Comparison of ENCODE assay signal across 13 cellular contexts in genomic region chr12:32681272-32681671, GRCh38. TPM values are rescaled to one million over a fixed set of nuclear protein-coding genes. Genes with fewer than 3 reads are reported as not detected.
DNase-seq lines count a peak whose midpoint lies in the region; ATAC-seq, FAIRE-seq and TF ChIP-seq lines count a peak whose summit lies in the region.
"Had no signal": no experiment of that assay in that cellular context is flagged by ENCODE, and none has a peak within 500 bp of the region (broad histone marks: within the 10 kb centered on the region; RNA-seq: fewer than 3 reads in every experiment).

No MANE protein-coding gene starts in this region.

- POLR2A ChIA-PET in HepG2 (lab: Yijun Ruan, JAX): interaction anchor here (1.8 kb wide), 1 partner anchor 74 kb away, joined by 4 read pairs; the partner anchor contains the start of gene YARS2

- TF ChIP-seq CTCF in HepG2 (CRISPR knock-in tag; IDR thresholded peaks at IDR 0.05) (no peak), right lobe of liver (IDR thresholded peaks at IDR 0.05) (no peak), OCI-LY1 (IDR thresholded peaks at IDR 0.05; ENCODE audit: low read length) (no peak), gastroesophageal sphincter (IDR thresholded peaks at IDR 0.05) (no peak), vagina (IDR thresholded peaks at IDR 0.05) (no peak)

- H3K9me3 ChIP-seq in HepG2 (ENCODE audit: low read length): no peaks in the 10 kb centered on the region
- H3K9me3 ChIP-seq in right lobe of liver: no peaks in the 10 kb centered on the region
- no peaks in the 10 kb centered on the region for H3K9me3 ChIP-seq in OCI-LY1 (ENCODE audit: low read length)
- no peaks in the 10 kb centered on the region for H3K9me3 ChIP-seq in gastroesophageal sphincter
- H3K9me3 ChIP-seq in vagina: no peaks in the 10 kb centered on the region

- no peak for FAIRE-seq in HepG2 (lab: Jason Lieb, UNC)
- FAIRE-seq: RCC 7860 had no signal

- TF ChIP-seq RAD21 in HepG2 (CRISPR knock-in tag; IDR thresholded peaks at IDR 0.05): no peak

- H3K27ac ChIP-seq in HepG2 (ENCODE audit: extremely low read length, insufficient read depth, low read length) (no peak overlapping the region), right lobe of liver (no peak overlapping the region), OCI-LY1 (ENCODE audit: low read depth, low read length, poor library complexity, severe bottlenecking) (peak overlapping the region; percentile 53), gastroesophageal sphincter (peak overlapping the region in 3 of 4 donors; percentile 94 to 97 (median 97)), vagina (peak overlapping the region; percentile 87)

- BruUV-seq in HepG2 (replicated peaks; lab: Mats Ljungman, UMichigan): no TSS peak

- TF ChIP-seq EP300 in HepG2 (IDR thresholded peaks at IDR 0.05; ENCODE audit: low read depth in 2 of 2, low read length in 2 of 2) (no peak), HepG2 (CRISPR knock-in tag; IDR thresholded peaks at IDR 0.05; ENCODE audit: borderline replicate concordance) (no peak), gastroesophageal sphincter (IDR thresholded peaks at IDR 0.05) (no peak)

- H3F3A ChIP-seq in OCI-LY1 (ENCODE audit: insufficient read depth, low read length): no peaks in the 10 kb centered on the region

- WGBS in HepG2 (ENCODE audit: low lambda C conversion rate): 93% methylated on average over 11 of the region's 11 CpGs
- WGBS in right lobe of liver (ENCODE audit: insufficient coverage, low coverage, low lambda C conversion rate, missing lambda C conversion rate): 76% methylated on average over 7 of the region's 11 CpGs
- 66 to 84% methylated on average over 8 to 9 of the region's 11 CpGs for WGBS in gastroesophageal sphincter (ENCODE audit: low coverage in 1 of 2), 2 donors

- H3K36me3 ChIP-seq in HepG2 (replicated peaks in 1 of 2; ENCODE audit: control insufficient read depth in 1 of 2, insufficient read depth in 2 of 2, low read length in 2 of 2): peaks cover 0 to 7% of the 10 kb centered on the region in 2 experiments; a peak in 1 of 5 replicates
- no peaks in the 10 kb centered on the region for H3K36me3 ChIP-seq in right lobe of liver
- H3K36me3 ChIP-seq in OCI-LY1 (ENCODE audit: insufficient read depth, low read length): peaks cover 17% of the 10 kb centered on the region
- no peaks in the 10 kb centered on the region for H3K36me3 ChIP-seq in gastroesophageal sphincter
- no peaks in the 10 kb centered on the region for H3K36me3 ChIP-seq in vagina

- in situ Hi-C loops in HepG2 (cut with HindIII; ENCODE audit: extremely low pct_ligation_motif_present, low pct_unique_long_range_greater_than_20kb): no loop called here

- intact Hi-C loops in HepG2 (cut with micrococcal nuclease; ENCODE audit: unreplicated experiment): no loop called here
- intact Hi-C loops in right lobe of liver (cut with DNase I): no loop called here
- intact Hi-C loops in vagina (cut with DNase I): no loop called here

- H3K79me2 ChIP-seq in HepG2 (ENCODE audit: insufficient read depth, low read length): peaks cover 57% of the 10 kb centered on the region
- peaks cover 58% of the 10 kb centered on the region for H3K79me2 ChIP-seq in OCI-LY1 (ENCODE audit: insufficient read depth, low read length)

- H3K4me3 ChIP-seq in HepG2 (replicated peaks in 1 of 3; ENCODE audit: insufficient read depth in 1 of 3, low read depth in 2 of 3, low read length in 3 of 3) (peak overlapping the region in 1 of 3 experiments; percentile 84; a peak in 4 of 6 replicates), right lobe of liver (no peak overlapping the region), OCI-LY1 (ENCODE audit: low read depth, low read length, poor library complexity, severe bottlenecking) (peak overlapping the region; percentile 79), gastroesophageal sphincter (no peak overlapping the region), vagina (no peak overlapping the region)
- H3K4me3 ChIP-seq: skin epidermis had no signal

- H3K4me2 ChIP-seq in HepG2 (ENCODE audit: low read depth, low read length) (peak overlapping the region; percentile 76), OCI-LY1 (ENCODE audit: low read length) (peak overlapping the region; percentile 98)

- ATAC-seq in HepG2 (no peak), right lobe of liver (no peak), gastroesophageal sphincter (no peak), GM21381 (IDR thresholded peaks at IDR 0.05; ENCODE audit: unreplicated experiment) (no peak), HG02981 (IDR thresholded peaks at IDR 0.05; ENCODE audit: unreplicated experiment) (no peak)

- CTCF ChIA-PET in HepG2 (lab: Yijun Ruan, JAX; ENCODE audit: low intra/inter-chr PET ratio, low total read pairs): no interaction called here

- H2AFZ ChIP-seq in HepG2 (ENCODE audit: low read length) (no peak overlapping the region), OCI-LY1 (ENCODE audit: low read length) (no peak overlapping the region)

- no peak for TF ChIP-seq POLR2A in HepG2 (IDR thresholded peaks at IDR 0.05; ENCODE audit: insufficient read depth in 1 of 2, low read depth in 2 of 2, low read length in 2 of 2)
- no peak for TF ChIP-seq POLR2A in right lobe of liver (IDR thresholded peaks at IDR 0.05)
- no peak for TF ChIP-seq POLR2A in gastroesophageal sphincter (IDR thresholded peaks at IDR 0.05)
- no peak for TF ChIP-seq POLR2A in vagina (IDR thresholded peaks at IDR 0.05)

- H3K27me3 ChIP-seq in HepG2 (ENCODE audit: control insufficient read depth in 1 of 2, insufficient read depth in 2 of 2, low read length in 2 of 2) (no peaks in the 10 kb centered on the region; a peak in 1 of 5 replicates), right lobe of liver (no peaks in the 10 kb centered on the region), OCI-LY1 (ENCODE audit: insufficient read depth, low read length) (no peaks in the 10 kb centered on the region), gastroesophageal sphincter (no peaks in the 10 kb centered on the region), vagina (no peaks in the 10 kb centered on the region)

- no peaks in the 10 kb centered on the region for H3K9me2 ChIP-seq in OCI-LY1 (ENCODE audit: low read depth, low read length)

- H3K4me1 ChIP-seq in HepG2 (ENCODE audit: insufficient read depth, low read length): peaks cover 45% of the 10 kb centered on the region
- peaks cover 0 to 19% (median 6%) of the 10 kb centered on the region in 4 donors for H3K4me1 ChIP-seq in right lobe of liver
- peaks cover 24% of the 10 kb centered on the region for H3K4me1 ChIP-seq in OCI-LY1 (ENCODE audit: insufficient read depth, low read length, severe bottlenecking)
- peaks cover 0 to 41% (median 0%) of the 10 kb centered on the region in 3 donors for H3K4me1 ChIP-seq in gastroesophageal sphincter
- H3K4me1 ChIP-seq in vagina: peaks cover 14% of the 10 kb centered on the region

- DNase-seq in HepG2 (ENCODE audit: low spot score) (no peak), right lobe of liver (no peak), vagina (ENCODE audit: extremely low spot score in 2 of 2) (no peak)
- DNase-seq in central memory CD4-positive, alpha-beta T cell: no peak
- DNase-seq: activated CD4-positive, CD25-positive, alpha-beta regulatory T cell; activated naive CD4-positive, alpha-beta T cell treated with anti-CD3 and anti-CD28 coated beads, Interleukin-2, amount 50 U/mL, for 16 hours; NCI-H2081 had no signal

- H4K20me1 ChIP-seq in HepG2 (ENCODE audit: insufficient read depth, low read length) (no peaks in the 10 kb centered on the region), OCI-LY1 (ENCODE audit: insufficient read depth, low read length) (no peaks in the 10 kb centered on the region)

- H3K9ac ChIP-seq in HepG2 (ENCODE audit: insufficient read depth, low read depth, low read length) (no peak overlapping the region), OCI-LY1 (ENCODE audit: low read length) (peak overlapping the region; percentile 80)

TF ChIP-seq in HepG2, 621 proteins besides CTCF, POLR2A, EP300 and RAD21 (continues in another document):
- TF ChIP-seq IKZF5 (CRISPR knock-in tag; IDR thresholded peaks at IDR 0.05) (no peak), NRL (CRISPR knock-in tag; IDR thresholded peaks at IDR 0.05; ENCODE audit: borderline replicate concordance) (no peak), KDM6A (CRISPR knock-in tag; IDR thresholded peaks at IDR 0.05; ENCODE audit: low read depth) (no peak)

RNA-seq across cellular contexts. Expression of gene DNM1L, which starts 2.2 kb away (rescaled TPM):
- 65.8 and 81.5 TPM in 2 replicates for total RNA-seq in HepG2 (2016; rRNA removed; fragmentation: Illumina TruSeq; extraction: Trizol)
- 16.4 and 16.7 TPM in 2 replicates for total RNA-seq in HepG2 (2016; cell fraction: cytosol; rRNA removed; fragmentation: Illumina TruSeq; extraction: Trizol; ENCODE audit: low read depth)
- total RNA-seq in HepG2 (2016; cell fraction: insoluble cytoplasmic fraction; rRNA removed; fragmentation: Illumina TruSeq; extraction: Trizol): 66.9 and 77.1 TPM in 2 replicates
- total RNA-seq in HepG2 (2016; cell fraction: membrane; rRNA removed; fragmentation: Illumina TruSeq; extraction: Trizol): 33.0 and 34.1 TPM in 2 replicates
- 93.6 and 102 TPM in 2 replicates for total RNA-seq in HepG2 (2016; cell fraction: nucleus; rRNA removed; fragmentation: Illumina TruSeq; extraction: Trizol)
- 27.6 and 35.9 TPM in 2 replicates for polyA plus RNA-seq in HepG2 (2011; rRNA removed)
- polyA plus RNA-seq in HepG2 (2011; cell fraction: cytosol; rRNA removed): 17.1 and 19.6 TPM in 2 replicates
- 45.6 and 50.3 TPM in 2 replicates for polyA plus RNA-seq in HepG2 (2011; cell fraction: nucleus; rRNA removed)
- 31.7 and 34.0 TPM in 2 replicates for polyA plus RNA-seq in HepG2 (2012)
- polyA plus RNA-seq in HepG2 (2016; cell fraction: cytosol; fragmentation: Illumina TruSeq; extraction: Trizol; ENCODE audit: low read depth): 7.5 and 7.7 TPM in 2 replicates
- 55.5 and 58.0 TPM in 2 replicates for polyA plus RNA-seq in HepG2 (2016; cell fraction: insoluble cytoplasmic fraction; fragmentation: Illumina TruSeq; extraction: Trizol; ENCODE audit: low read depth)
- polyA plus RNA-seq in HepG2 (2016; cell fraction: membrane; fragmentation: Illumina TruSeq; extraction: Trizol; ENCODE audit: low read depth): 14.1 and 16.7 TPM in 2 replicates
- polyA plus RNA-seq in HepG2 (2016; cell fraction: nucleus; fragmentation: Illumina TruSeq; extraction: Trizol; ENCODE audit: insufficient read depth, low read depth): 101 and 106 TPM in 2 replicates
- 27.7 and 48.7 TPM in 2 replicates for polyA minus RNA-seq in HepG2 (2011; rRNA and poly(A)+ RNA removed; ENCODE audit: low replicate concordance)
- polyA minus RNA-seq in HepG2 (2011; cell fraction: cytosol; rRNA and poly(A)+ RNA removed): 21.5 and 25.1 TPM in 2 replicates
- polyA minus RNA-seq in HepG2 (2011; cell fraction: nucleus; rRNA and poly(A)+ RNA removed): 142 and 152 TPM in 2 replicates
- total RNA-seq in right lobe of liver: 10 to 100 TPM; 10.2 to 26.1 (median 21.1) TPM
- total RNA-seq in gastroesophageal sphincter: 100 to 1,000 TPM in 1 of 4 donors, 10 to 100 TPM in 3; 66.9 to 109 (median 88.3) TPM
- 81.8 TPM for total RNA-seq in vagina

Comparison
In these comparisons a context has a peak if more than half of its experiments do, and no peak if none do; other contexts are left out.
1. H3K27ac ChIP-seq: peak in OCI-LY1 (single experiment), gastroesophageal sphincter (3 of 4) and vagina (single experiment); none in HepG2 (single experiment) and right lobe of liver (0 of 3).